ENCODE assay signal across 8 cellular contexts in genomic region chr7:142520885-142521284, GRCh38.
A peak's percentile ranks its signal among the peaks of the same experiment; 100 is the strongest.
DNase-seq lines count a peak whose midpoint lies in the region; ATAC-seq, FAIRE-seq and TF ChIP-seq lines count a peak whose summit lies in the region.
"Not testable (repeated sequence)": the region's sequence is repeated elsewhere in the genome, so short reads cannot be mapped to it uniquely, and the experiment has no call there.

No MANE protein-coding gene starts in this region.

- not testable (repeated sequence) for H3K9me3 ChIP-seq in RWPE2 (ENCODE audit: severe bottlenecking); pancreas

- H3K4me3 Mint-ChIP-seq in activated T-cell treated with anti-CD3 and anti-CD28 coated beads, Interleukin-2, amount 50 U/mL, for 72 hours: peak overlapping the region; percentile 36 to 54

- ATAC-seq in RWPE2 (ENCODE audit: low read depth) (peak; percentile 38; the same call in 2 of the 3 replicates), pancreas (peak; percentile 29 to 61 (median 56))
- peak; percentile 34 to 53 for ATAC-seq in activated T-cell treated with anti-CD3 and anti-CD28 coated beads, Interleukin-2, amount 50 U/mL, for 72 hours (replicated peaks in 1 of 2)

- H3K27me3 ChIP-seq in RWPE2 (ENCODE audit: insufficient read depth, poor library complexity, severe bottlenecking); pancreas: not testable (repeated sequence)

- intact Hi-C loops in pancreas (cut with DNase I): loop anchor here in 1 of 3 donors (10.0 kb wide), 1 partner anchor 264 kb away; no protein-coding TSS in a partner anchor

- peaks cover 27% of the 10 kb centered on the region for H3K4me1 Mint-ChIP-seq in activated T-cell treated with anti-CD3 and anti-CD28 coated beads, Interleukin-2, amount 50 U/mL, for 72 hours (ENCODE audit: low read depth)

- H3K36me3 ChIP-seq in RWPE2 (ENCODE audit: low read depth); pancreas: not testable (repeated sequence)

- peak; percentile 53 for TF ChIP-seq CTCF in AG10803 (conservative IDR thresholded peaks at IDR 0.05; ENCODE audit: low read length)
- peak; percentile 52 for TF ChIP-seq CTCF in GM12872 (IDR thresholded peaks at IDR 0.05; ENCODE audit: insufficient read depth, low read depth, low read length)
- TF ChIP-seq CTCF in LNCAP (IDR thresholded peaks at IDR 0.05): peak; percentile 42
- TF ChIP-seq CTCF in RWPE2 (IDR thresholded peaks at IDR 0.05; ENCODE audit: poor library complexity, severe bottlenecking): peak; percentile 33
- peak in 1 of 4 donors; percentile 10 for TF ChIP-seq CTCF in pancreas (IDR thresholded peaks at IDR 0.05)

- not testable (repeated sequence) for H3K9me3 Mint-ChIP-seq in activated T-cell treated with anti-CD3 and anti-CD28 coated beads, Interleukin-2, amount 50 U/mL, for 72 hours

- not testable (repeated sequence) for H3K36me3 Mint-ChIP-seq in activated T-cell treated with anti-CD3 and anti-CD28 coated beads, Interleukin-2, amount 50 U/mL, for 72 hours (ENCODE audit: insufficient read depth in 2 of 2)

- not testable (repeated sequence) for H3K27me3 Mint-ChIP-seq in activated T-cell treated with anti-CD3 and anti-CD28 coated beads, Interleukin-2, amount 50 U/mL, for 72 hours (ENCODE audit: low read depth)

- not testable (repeated sequence) for H3K4me1 ChIP-seq in RWPE2 (ENCODE audit: insufficient read depth, poor library complexity, severe bottlenecking); pancreas

- not testable (repeated sequence) for H3K4me3 ChIP-seq in AG10803 (ENCODE audit: low read length); RWPE2 (ENCODE audit: severe bottlenecking); pancreas

- H3K27ac Mint-ChIP-seq in activated T-cell treated with anti-CD3 and anti-CD28 coated beads, Interleukin-2, amount 50 U/mL, for 72 hours: not testable (repeated sequence)

- not testable (repeated sequence) for H3K27ac ChIP-seq in RWPE2 (ENCODE audit: poor library complexity, severe bottlenecking)
- peak overlapping the region in 1 of 4 donors; percentile 44 for H3K27ac ChIP-seq in pancreas

- DNase-seq in AG10803 (ENCODE audit: low read depth); RWPE2 (ENCODE audit: low spot score); activated T-cell treated with anti-CD3 and anti-CD28 coated beads, Interleukin-2, amount 50 U/mL, for 72 hours; pancreas: not testable (repeated sequence)
- peak; percentile 43 for DNase-seq in dermis blood vessel endothelial cell
- peak; percentile 37 for DNase-seq in iPS-NIHi11 (ENCODE audit: low spot score)

- WGBS in pancreas, 2 donors: 42 to 73% methylated on average over 2 of the region's 2 CpGs

- not testable (repeated sequence) for FAIRE-seq in pancreas (lab: Jason Lieb, UNC)
